In the genomic region with DNA sequence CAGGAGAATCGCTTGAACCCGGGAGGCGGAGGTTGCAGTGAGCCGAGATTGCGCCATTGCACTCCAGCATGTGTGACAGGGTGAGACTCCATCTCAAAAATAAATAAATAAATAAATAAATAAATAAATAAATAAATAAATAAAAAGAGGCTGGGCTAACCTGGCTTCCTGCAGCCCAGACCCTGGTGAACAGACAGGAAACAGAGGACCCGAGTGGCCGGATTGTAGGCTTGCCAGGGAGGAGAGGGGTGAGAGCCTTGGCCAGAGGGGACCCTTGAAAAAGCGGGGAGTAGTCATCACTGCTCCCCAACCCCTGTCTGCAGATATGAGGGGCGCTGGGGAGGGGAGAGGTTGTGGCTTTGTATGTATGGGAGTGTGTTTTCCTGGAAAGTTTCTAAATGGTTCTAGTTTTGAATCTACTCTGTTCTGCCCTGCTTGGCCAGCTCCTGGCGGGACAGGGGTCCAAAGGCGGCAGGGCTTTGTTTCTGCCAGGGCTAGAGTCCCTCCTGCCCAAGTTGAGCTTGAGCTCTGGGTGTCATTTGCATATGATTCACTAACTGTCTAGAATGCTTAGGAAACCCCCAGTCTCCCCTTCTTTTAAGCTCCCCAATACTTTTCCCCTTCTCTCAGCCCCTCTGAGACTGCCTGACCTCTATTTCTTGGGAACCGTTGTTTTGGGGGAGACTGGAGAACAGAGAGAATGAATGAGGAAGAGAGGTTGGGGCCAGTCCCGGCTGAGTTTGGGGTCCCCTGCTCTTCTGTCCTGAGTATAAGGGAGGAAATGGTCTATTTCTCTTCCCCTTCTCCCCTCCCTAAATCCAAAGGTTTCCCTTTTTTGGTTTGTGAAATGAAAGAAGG, we compare ENCODE assay signal across 11 cellular contexts. TPM values are rescaled to one million over a fixed set of nuclear protein-coding genes. Genes with fewer than 3 reads are reported as not detected.
DNase-seq lines count a peak whose midpoint lies in the region; ATAC-seq and TF ChIP-seq lines count a peak whose summit lies in the region.
"Had no signal": no experiment of that assay in that cellular context is flagged by ENCODE, and none has a peak within 500 bp of the region (broad histone marks: within the 10 kb centered on the region; RNA-seq: fewer than 3 reads in every experiment).

No MANE protein-coding gene starts in this region.

- ATAC-seq in gastrocnemius medialis, result no peak
- ATAC-seq in HG03097 (IDR thresholded peaks at IDR 0.05; ENCODE audit: low FRiP score, unreplicated experiment), result no peak

- in situ Hi-C loops in gastrocnemius medialis (cut with MboI; ENCODE audit: low sequenced_read_pairs in 4 of 4), result no loop called here

- no peak for TF ChIP-seq CTCF in GM12864 (IDR thresholded peaks at IDR 0.05; ENCODE audit: low read depth, low read length, missing control alignments)
- TF ChIP-seq CTCF in Peyer's patch (IDR thresholded peaks at IDR 0.05), result no peak
- TF ChIP-seq CTCF in gastrocnemius medialis (IDR thresholded peaks at IDR 0.05 in 4 of 5, conservative IDR thresholded peaks at IDR 0.05 in 1 of 5), result no peak

- H3K9me3 ChIP-seq in Peyer's patch, result no peaks in the 10 kb centered on the region
- H3K9me3 ChIP-seq in gastrocnemius medialis, result no peaks in the 10 kb centered on the region
- H3K9me3 ChIP-seq: MG63 had no signal

- no peak for DNase-seq in GM12864 (ENCODE audit: low read depth)
- peak in 1 of 3 donors; percentile 37 for DNase-seq in Peyer's patch
- DNase-seq in effector CD8-positive, alpha-beta T cell (lab: John Stamatoyannopoulos, UW), result peak; percentile 18
- DNase-seq in gastrocnemius medialis, result no peak
- DNase-seq in NCI-H2196 treated with DMSO at 0.1 percent for 48 hours (lab: John Stamatoyannopoulos, UW; ENCODE audit: unreplicated experiment), result no peak
- DNase-seq in T-helper 9 cell, result no peak
- no peak for DNase-seq in NCI-H1105 (lab: John Stamatoyannopoulos, UW)
- DNase-seq: MG63; stimulated activated CD4-positive, alpha-beta T cell treated with anti-CD3 and anti-CD28 coated beads, Interleukin-2, amount 100 ng/mL, for 48 hours had no signal

- H3K27ac ChIP-seq in Peyer's patch, result peak overlapping the region; percentile 65 to 98 (median 90)
- H3K27ac ChIP-seq in gastrocnemius medialis, result peak overlapping the region; percentile 95 to 100 (median 98)

- peak overlapping the region; percentile 42 for H3K4me3 ChIP-seq in GM12864 (ENCODE audit: low read depth, low read length)
- H3K4me3 ChIP-seq in Peyer's patch, result no peak overlapping the region
- H3K4me3 ChIP-seq in gastrocnemius medialis, result no peak overlapping the region
- H3K4me3 ChIP-seq: MG63 had no signal

- TF ChIP-seq POLR2A in Peyer's patch (IDR thresholded peaks at IDR 0.05), result no peak
- TF ChIP-seq POLR2A in gastrocnemius medialis (IDR thresholded peaks at IDR 0.05), result no peak

- H3K36me3 ChIP-seq in Peyer's patch, result no peaks in the 10 kb centered on the region
- H3K36me3 ChIP-seq in gastrocnemius medialis, result no peaks in the 10 kb centered on the region

- intact Hi-C loops in gastrocnemius medialis (cut with DNase I; ENCODE audit: low total_unique reads), result no loop called here

- H3K27me3 ChIP-seq in Peyer's patch, result no peaks in the 10 kb centered on the region
- no peaks in the 10 kb centered on the region for H3K27me3 ChIP-seq in gastrocnemius medialis
- H3K27me3 ChIP-seq: MG63 had no signal

- H3K4me1 ChIP-seq in Peyer's patch (peaks cover 11 to 96% (median 66%) of the 10 kb centered on the region in 4 donors), gastrocnemius medialis (peaks cover 95 to 100% of the 10 kb centered on the region in 2 donors)

RNA-seq across cellular contexts. Expression of gene RARA, which starts 16.4 kb away (rescaled TPM):
- total RNA-seq in Peyer's patch (10 to 100 TPM; 46.2 to 93.3 (median 72.1) TPM), gastrocnemius medialis (10 to 100 TPM; 20.3 to 67.0 (median 48.4) TPM)

RNA-seq across cellular contexts. Expression of gene CDC6, which starts 37.7 kb away (rescaled TPM):
- total RNA-seq in Peyer's patch (10 to 100 TPM in 1 of 4 donors, 1 to 10 TPM in 3; 2.5 to 21.5 (median 3.4) TPM), gastrocnemius medialis (under 1 TPM in 3 of 4 donors, not detected in 1; 0.27 to 0.75 (median 0.66) TPM)

RNA-seq across cellular contexts. Expression of gene GJD3, which starts 39.2 kb away (rescaled TPM):
- total RNA-seq in Peyer's patch, result 1 to 10 TPM in 1 of 4 donors, not detected in 3; 1.6 TPM
- 1 to 10 TPM in 1 of 4 donors, under 1 TPM in 1, not detected in 2; 0.98 to 1.2 TPM for total RNA-seq in gastrocnemius medialis
- total RNA-seq: lower leg skin had no signal
